In the genomic region with DNA sequence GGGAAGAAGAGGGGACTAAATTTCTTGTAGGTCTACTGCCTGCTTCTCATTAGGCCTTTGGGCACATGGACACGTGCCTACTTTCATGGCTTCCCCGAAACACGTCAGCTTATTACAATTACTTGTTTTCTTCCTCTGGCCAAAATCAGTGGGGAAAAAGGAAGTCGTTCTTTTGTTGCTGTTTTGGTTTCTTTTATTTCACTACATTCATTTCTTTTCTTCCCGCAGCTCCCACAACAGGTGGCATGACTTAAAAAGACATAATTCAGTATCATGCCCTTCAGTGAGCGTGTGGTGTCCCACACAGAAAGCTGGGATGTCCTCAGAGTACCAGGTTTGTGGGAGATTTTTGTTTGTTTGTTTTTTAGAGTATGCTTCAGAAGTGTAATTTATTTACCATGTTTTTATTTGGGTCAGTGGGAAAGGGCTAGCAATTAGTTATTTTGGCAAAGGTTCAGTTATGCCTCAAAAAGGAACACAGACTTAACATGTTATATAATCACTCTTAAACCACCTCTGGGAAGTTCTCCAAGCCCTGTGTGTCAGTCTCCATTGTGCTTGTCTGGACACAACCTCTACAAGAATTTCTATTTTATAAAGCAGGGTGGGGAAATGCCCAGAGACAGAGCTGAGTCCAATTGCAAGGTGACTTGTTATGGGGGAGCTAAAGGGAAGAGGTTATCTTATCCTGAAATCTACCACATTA, we compare ENCODE assay signal across 10 cellular contexts. TPM values are rescaled to one million over a fixed set of nuclear protein-coding genes. Genes with fewer than 3 reads are reported as not detected.
DNase-seq lines count a peak whose midpoint lies in the region; ATAC-seq and TF ChIP-seq lines count a peak whose summit lies in the region.
"Had no signal": no experiment of that assay in that cellular context is flagged by ENCODE, and none has a peak within 500 bp of the region (broad histone marks: within the 10 kb centered on the region; RNA-seq: fewer than 3 reads in every experiment).

No MANE protein-coding gene starts in this region.

- POLR2A ChIA-PET in OCI-LY7 (lab: Charles Lee): interaction anchor here (0.5 to 5.7 kb wide), 8 partner anchors 8 to 756 kb away, joined by 3 to 51 read pairs (median 4); no protein-coding TSS in a partner anchor

- peaks cover 41% of the 10 kb centered on the region for H3K4me1 ChIP-seq in OCI-LY7 (ENCODE audit: insufficient read depth, low read length, poor library complexity, severe bottlenecking)
- no peaks in the 10 kb centered on the region for H3K4me1 ChIP-seq in fibroblast of lung (ENCODE audit: control insufficient read depth, extremely low read depth, insufficient read depth, low read length)
- H3K4me1 ChIP-seq in prostate gland (replicated peaks): no peaks in the 10 kb centered on the region

- no peak for TF ChIP-seq CTCF in OCI-LY7 (conservative IDR thresholded peaks at IDR 0.05; ENCODE audit: low read length)
- no peak for TF ChIP-seq CTCF in fibroblast of lung (conservative IDR thresholded peaks at IDR 0.05 in 1 of 2, IDR thresholded peaks at IDR 0.05 in 1 of 2; ENCODE audit: low read depth in 1 of 2, low read length in 2 of 2)
- TF ChIP-seq CTCF in prostate gland (IDR thresholded peaks at IDR 0.05): no peak

- no peak overlapping the region for H3K9ac ChIP-seq in fibroblast of lung (ENCODE audit: insufficient read depth, low read length)

- no peaks in the 10 kb centered on the region for H3K79me2 ChIP-seq in OCI-LY7 (ENCODE audit: insufficient read depth, low read depth, low read length)
- no peaks in the 10 kb centered on the region for H3K79me2 ChIP-seq in fibroblast of lung (ENCODE audit: control insufficient read depth, insufficient read depth, low read length)

- in situ Hi-C loops in G401 (cut with HindIII; ENCODE audit: low sequenced_read_pairs): no loop called here

- peak; percentile 16 for DNase-seq in G401 (ENCODE audit: low spot score)
- DNase-seq in OCI-LY7 (ENCODE audit: low spot score): peak; percentile 38
- peak; percentile 34 to 86 for DNase-seq in fibroblast of lung (ENCODE audit: low read depth in 2 of 2)
- peak; percentile 77 for DNase-seq in prostate gland (ENCODE audit: low spot score)
- DNase-seq: activated CD8-positive, alpha-beta memory T cell treated with anti-CD3 and anti-CD28 coated beads for 24 hours; retina had no signal

- H3K27ac ChIP-seq in OCI-LY7 (ENCODE audit: low read depth, low read length, poor library complexity, severe bottlenecking) (peak overlapping the region; percentile 9), fibroblast of lung (ENCODE audit: insufficient read depth, low read length) (no peak overlapping the region), prostate gland (peak overlapping the region; percentile 33 to 53)

- no peak for ATAC-seq in HG03039 (IDR thresholded peaks at IDR 0.05; ENCODE audit: unreplicated experiment)
- no peak for ATAC-seq in HG02840 (IDR thresholded peaks at IDR 0.05; ENCODE audit: low FRiP score, unreplicated experiment)
- ATAC-seq in GM21786 (IDR thresholded peaks at IDR 0.05; ENCODE audit: unreplicated experiment): no peak
- ATAC-seq in GM19023 (IDR thresholded peaks at IDR 0.05; ENCODE audit: unreplicated experiment): no peak

- H3K27me3 ChIP-seq in fibroblast of lung (ENCODE audit: control insufficient read depth, insufficient read depth, low read length) (no peaks in the 10 kb centered on the region), prostate gland (replicated peaks; ENCODE audit: insufficient read depth) (no peaks in the 10 kb centered on the region)

- CTCF ChIA-PET in OCI-LY7 (lab: Charles Lee; ENCODE audit: unreplicated experiment): no interaction called here

- H4K20me1 ChIP-seq in OCI-LY7 (ENCODE audit: insufficient read depth, low read length) (no peaks in the 10 kb centered on the region), fibroblast of lung (ENCODE audit: control insufficient read depth, extremely low read depth, insufficient read depth, low read length) (no peaks in the 10 kb centered on the region)

- BruUV-seq in OCI-LY7 (replicated peaks; lab: Mats Ljungman, UMichigan): no TSS peak

- no peaks in the 10 kb centered on the region for H3K9me2 ChIP-seq in OCI-LY7 (ENCODE audit: insufficient read depth, low read length)

- intact Hi-C loops in OCI-LY7 (cut with micrococcal nuclease; ENCODE audit: unreplicated experiment): loop anchor here (2.0 kb wide), 1 partner anchor 308 kb away; no protein-coding TSS in a partner anchor
- intact Hi-C loops in prostate gland (cut with DNase I): no loop called here

- peak overlapping the region; percentile 44; the same call in 1 of the 2 replicates for H2AFZ ChIP-seq in OCI-LY7 (ENCODE audit: low read length)
- no peak overlapping the region for H2AFZ ChIP-seq in fibroblast of lung (ENCODE audit: low read length)

- no peak for TF ChIP-seq POLR2A in prostate gland (IDR thresholded peaks at IDR 0.05)

- H3K9me3 ChIP-seq in OCI-LY7 (ENCODE audit: low read length) (no peaks in the 10 kb centered on the region), fibroblast of lung (ENCODE audit: control insufficient read depth, insufficient read depth, low read depth, low read length) (no peaks in the 10 kb centered on the region), prostate gland (no peaks in the 10 kb centered on the region)

- H3K36me3 ChIP-seq in OCI-LY7 (ENCODE audit: insufficient read depth, low read length) (no peaks in the 10 kb centered on the region), fibroblast of lung (ENCODE audit: control insufficient read depth, insufficient read depth, low read length) (no peaks in the 10 kb centered on the region), prostate gland (no peaks in the 10 kb centered on the region)

- H3K4me2 ChIP-seq in OCI-LY7 (ENCODE audit: low read length): peak overlapping the region; percentile 27
- H3K4me2 ChIP-seq in fibroblast of lung (ENCODE audit: extremely low read depth, insufficient read depth, low read length): no peak overlapping the region

- H3K4me3 ChIP-seq in OCI-LY7 (ENCODE audit: low read depth, low read length, poor library complexity, severe bottlenecking) (no peak overlapping the region), fibroblast of lung (replicated peaks in 1 of 4; ENCODE audit: control extremely low read depth in 1 of 4, insufficient read depth in 1 of 4, low read depth in 3 of 4, low read length in 4 of 4) (no peak overlapping the region), prostate gland (no peak overlapping the region)

- WGBS in prostate gland: 16% methylated on average over 6 of the region's 6 CpGs

RNA-seq across cellular contexts. Expression of gene SPRY1, which starts 44.2 kb away (rescaled TPM):
- 37.3 and 69.8 TPM in 2 replicates for total RNA-seq in G401 (2014; rRNA removed; shearing (Covaris generic))
- total RNA-seq in OCI-LY7 (2014; rRNA removed; shearing (Covaris generic)): 0.79 and 1.5 TPM in 2 replicates
- 0.13 and 0.39 TPM in 2 replicates for total RNA-seq in OCI-LY7 (2022)
- total RNA-seq in fibroblast of lung: 14.9 and 21.3 TPM in 2 replicates
- polyA plus RNA-seq in fibroblast of lung: 15.3 and 23.9 TPM in 2 replicates
- 21.2 and 41.6 TPM in 2 replicates for polyA plus RNA-seq in fibroblast of lung (2012)
- 38.5 and 59.3 TPM in 2 replicates for polyA minus RNA-seq in fibroblast of lung (ENCODE audit: low replicate concordance)
- total RNA-seq in prostate gland: 10 to 100 TPM; 67.5 to 90.2 TPM

Comparison
In these comparisons a context has a peak if more than half of its experiments do, and no peak if none do; other contexts are left out.
1. DNase-seq: peak in every context shown above with its lines; median percentile 77 in prostate gland; 60 in fibroblast of lung; 38 in OCI-LY7; 16 in G401.